1 cellular context compared by ENCODE assay signal in the genomic region with DNA sequence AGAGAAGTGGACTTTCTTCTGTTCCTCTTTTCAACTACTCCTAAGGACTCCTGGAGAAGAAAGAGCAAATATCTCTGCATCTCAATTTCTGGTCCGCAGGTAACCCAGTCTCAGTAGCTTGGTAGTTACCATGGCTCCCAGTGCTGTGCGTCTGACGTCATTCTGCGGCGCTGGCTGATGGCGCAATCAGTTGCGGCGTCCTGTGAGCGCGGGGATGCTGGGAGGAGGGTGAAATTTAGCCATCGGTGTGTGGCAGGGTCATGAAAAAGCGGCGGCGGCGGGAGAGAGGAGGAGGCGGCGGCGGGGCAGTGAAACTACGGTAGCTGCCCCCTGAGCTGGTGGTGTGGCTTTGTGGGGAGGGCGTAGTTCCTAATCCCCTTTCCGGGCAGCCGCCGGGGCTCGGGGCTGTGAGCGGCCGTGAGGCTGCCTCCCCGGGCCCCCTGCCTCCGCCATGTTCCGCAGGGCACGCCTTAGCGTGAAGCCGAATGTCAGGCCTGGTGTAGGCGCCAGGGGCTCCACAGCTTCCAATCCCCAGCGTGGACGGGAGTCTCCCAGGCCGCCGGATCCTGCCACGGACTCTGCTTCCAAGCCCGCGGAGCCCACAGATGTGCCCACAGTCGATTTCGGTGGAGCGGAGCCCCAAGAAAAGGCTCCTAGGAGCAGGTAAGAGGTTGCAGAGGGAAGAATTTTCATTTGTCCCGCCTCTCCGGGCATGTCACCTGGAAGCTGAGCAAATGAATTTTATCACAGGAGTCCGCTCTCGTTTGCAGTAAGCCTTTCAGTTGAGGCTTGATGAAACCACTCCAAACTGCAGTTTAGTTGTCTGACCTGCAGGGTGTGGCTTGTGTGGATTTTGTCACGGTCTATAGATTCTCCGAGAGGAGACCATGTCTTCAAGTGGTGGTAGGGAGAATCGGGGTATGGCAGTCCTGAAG.
TF ChIP-seq lines count a peak whose summit lies in the region.

A gene with protein sequence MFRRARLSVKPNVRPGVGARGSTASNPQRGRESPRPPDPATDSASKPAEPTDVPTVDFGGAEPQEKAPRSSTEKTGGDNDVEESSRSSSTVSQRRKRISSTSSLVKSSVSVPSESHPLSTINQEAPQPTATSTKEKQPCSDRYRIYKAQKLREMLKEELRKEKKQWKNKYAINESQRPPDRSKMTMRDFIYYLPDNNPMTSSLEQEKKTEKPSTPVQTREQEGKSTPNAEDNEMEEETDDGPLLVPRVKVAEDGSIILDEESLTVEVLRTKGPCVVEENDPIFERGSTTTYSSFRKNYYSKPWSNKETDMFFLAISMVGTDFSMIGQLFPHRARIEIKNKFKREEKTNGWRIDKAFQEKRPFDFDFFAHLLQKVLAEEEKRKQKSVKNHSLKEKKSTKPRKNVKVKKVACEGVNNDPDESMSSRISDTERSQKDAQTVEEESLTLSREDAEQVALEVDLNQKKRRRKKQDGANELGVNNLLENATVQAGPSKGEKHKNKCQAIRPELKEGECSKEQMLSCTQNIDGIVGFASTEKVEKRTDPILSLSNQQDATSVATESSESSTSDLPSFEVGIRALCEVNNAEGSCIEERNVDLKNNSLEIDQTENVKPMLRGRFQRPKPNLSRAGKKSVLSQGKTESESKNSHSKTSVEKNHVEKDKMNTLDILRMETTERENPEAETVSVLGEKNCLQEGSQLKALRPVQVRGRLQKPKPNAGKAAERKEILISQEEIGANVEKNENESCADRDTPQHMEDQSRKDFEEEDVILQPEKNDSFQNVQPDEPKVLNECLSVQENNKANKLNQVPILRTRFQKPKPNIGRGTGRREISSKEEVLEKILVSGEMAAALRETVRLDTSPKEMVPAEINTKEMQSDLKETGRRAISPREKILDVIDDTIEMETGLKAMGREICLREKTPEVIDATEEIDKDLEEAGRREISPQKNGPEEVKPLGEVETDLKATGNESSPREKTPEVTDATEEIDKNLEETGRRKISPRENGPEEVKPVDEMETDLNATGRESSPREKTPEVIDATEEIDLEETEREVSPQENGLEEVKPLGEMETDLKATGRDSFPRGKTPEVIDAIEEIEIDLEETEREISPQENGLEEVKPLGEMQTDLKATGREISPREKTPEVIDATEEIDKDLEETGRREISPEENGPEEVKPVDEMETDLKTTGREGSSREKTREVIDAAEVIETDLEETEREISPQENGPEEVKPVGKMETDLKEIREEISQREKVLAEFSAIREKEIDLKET (N-terminal part only) (plus strand): TSS at position 225 of the 935 bp plus-strand sequence. CDS start 227 bp downstream, at position 452.

TF ChIP-seq in GM23338, 12 proteins besides CTCF, POLR2A, EP300 and RAD21:
- peak; percentile 100 for TF ChIP-seq CREB1 (CRISPR knock-in tag; IDR thresholded peaks at IDR 0.05; ENCODE audit: low read depth)
- TF ChIP-seq EZH2 (IDR thresholded peaks at IDR 0.05; ENCODE audit: low read depth, unreplicated experiment): no peak
- TF ChIP-seq, protein P1, sequence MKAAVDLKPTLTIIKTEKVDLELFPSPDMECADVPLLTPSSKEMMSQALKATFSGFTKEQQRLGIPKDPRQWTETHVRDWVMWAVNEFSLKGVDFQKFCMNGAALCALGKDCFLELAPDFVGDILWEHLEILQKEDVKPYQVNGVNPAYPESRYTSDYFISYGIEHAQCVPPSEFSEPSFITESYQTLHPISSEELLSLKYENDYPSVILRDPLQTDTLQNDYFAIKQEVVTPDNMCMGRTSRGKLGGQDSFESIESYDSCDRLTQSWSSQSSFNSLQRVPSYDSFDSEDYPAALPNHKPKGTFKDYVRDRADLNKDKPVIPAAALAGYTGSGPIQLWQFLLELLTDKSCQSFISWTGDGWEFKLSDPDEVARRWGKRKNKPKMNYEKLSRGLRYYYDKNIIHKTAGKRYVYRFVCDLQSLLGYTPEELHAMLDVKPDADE (IDR thresholded peaks at IDR 0.05): peak; percentile 65; the same call in 1 of the 2 replicates
- peak; percentile 91 for TF ChIP-seq POLR2AphosphoS5 (IDR thresholded peaks at IDR 0.05; ENCODE audit: low read depth)
